ENCODE assay signal across 2 cellular contexts in the genomic region with DNA sequence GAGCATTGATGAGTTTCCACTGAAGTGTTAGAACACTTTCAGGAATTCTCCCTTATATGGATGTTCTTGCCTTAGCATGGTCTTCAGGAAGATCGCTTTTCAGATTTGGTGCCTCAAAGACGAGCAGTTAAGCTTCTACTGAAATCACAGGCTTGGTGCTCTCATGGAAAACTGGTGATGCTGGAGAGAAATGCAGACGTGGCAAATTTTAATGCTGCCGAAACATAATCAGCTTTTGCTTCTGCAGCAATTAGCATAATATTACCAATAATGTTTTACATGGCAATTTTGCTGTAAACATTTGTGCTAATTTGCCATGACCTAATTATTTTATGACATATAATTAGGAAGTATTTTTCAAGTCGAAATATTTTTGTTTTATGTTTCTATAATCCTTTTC.
TF ChIP-seq lines count a peak whose summit lies in the region.

No MANE protein-coding gene starts in this region.

TF ChIP-seq in HepG2, 621 proteins besides CTCF, POLR2A, EP300 and RAD21 (continued from another document):
- TF ChIP-seq, protein P1, sequence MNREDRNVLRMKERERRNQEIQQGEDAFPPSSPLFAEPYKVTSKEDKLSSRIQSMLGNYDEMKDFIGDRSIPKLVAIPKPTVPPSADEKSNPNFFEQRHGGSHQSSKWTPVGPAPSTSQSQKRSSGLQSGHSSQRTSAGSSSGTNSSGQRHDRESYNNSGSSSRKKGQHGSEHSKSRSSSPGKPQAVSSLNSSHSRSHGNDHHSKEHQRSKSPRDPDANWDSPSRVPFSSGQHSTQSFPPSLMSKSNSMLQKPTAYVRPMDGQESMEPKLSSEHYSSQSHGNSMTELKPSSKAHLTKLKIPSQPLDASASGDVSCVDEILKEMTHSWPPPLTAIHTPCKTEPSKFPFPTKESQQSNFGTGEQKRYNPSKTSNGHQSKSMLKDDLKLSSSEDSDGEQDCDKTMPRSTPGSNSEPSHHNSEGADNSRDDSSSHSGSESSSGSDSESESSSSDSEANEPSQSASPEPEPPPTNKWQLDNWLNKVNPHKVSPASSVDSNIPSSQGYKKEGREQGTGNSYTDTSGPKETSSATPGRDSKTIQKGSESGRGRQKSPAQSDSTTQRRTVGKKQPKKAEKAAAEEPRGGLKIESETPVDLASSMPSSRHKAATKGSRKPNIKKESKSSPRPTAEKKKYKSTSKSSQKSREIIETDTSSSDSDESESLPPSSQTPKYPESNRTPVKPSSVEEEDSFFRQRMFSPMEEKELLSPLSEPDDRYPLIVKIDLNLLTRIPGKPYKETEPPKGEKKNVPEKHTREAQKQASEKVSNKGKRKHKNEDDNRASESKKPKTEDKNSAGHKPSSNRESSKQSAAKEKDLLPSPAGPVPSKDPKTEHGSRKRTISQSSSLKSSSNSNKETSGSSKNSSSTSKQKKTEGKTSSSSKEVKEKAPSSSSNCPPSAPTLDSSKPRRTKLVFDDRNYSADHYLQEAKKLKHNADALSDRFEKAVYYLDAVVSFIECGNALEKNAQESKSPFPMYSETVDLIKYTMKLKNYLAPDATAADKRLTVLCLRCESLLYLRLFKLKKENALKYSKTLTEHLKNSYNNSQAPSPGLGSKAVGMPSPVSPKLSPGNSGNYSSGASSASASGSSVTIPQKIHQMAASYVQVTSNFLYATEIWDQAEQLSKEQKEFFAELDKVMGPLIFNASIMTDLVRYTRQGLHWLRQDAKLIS (CRISPR knock-in tag; IDR thresholded peaks at IDR 0.05) = no peak
- TF ChIP-seq MAFK (conservative IDR thresholded peaks at IDR 0.05 in 1 of 2, IDR thresholded peaks at IDR 0.05 in 1 of 2; ENCODE audit: low read length in 2 of 2) = peak; percentile 60 to 86; a peak in 2 of 4 replicates

TF ChIP-seq in K562, 482 proteins besides CTCF, POLR2A, EP300 and RAD21 (continued from another document):
- TF ChIP-seq MAFK (IDR thresholded peaks at IDR 0.05; ENCODE audit: low read length) (0 out of 2 replicates have a peak, but pooled peaks have one; percentile 5), NR1H2 (CRISPR knock-in tag; IDR thresholded peaks at IDR 0.05) (no peak), ZNF655 (CRISPR knock-in tag; IDR thresholded peaks at IDR 0.05) (no peak), GABPA (tag; conservative IDR thresholded peaks at IDR 0.05; ENCODE audit: low read depth) (no peak), MAFF (IDR thresholded peaks at IDR 0.05; ENCODE audit: low read length) (0 out of 2 replicates have a peak, but pooled peaks have one; percentile 6), SNAPC5 (CRISPR knock-in tag; IDR thresholded peaks at IDR 0.05) (no peak)
- TF ChIP-seq, protein P2, sequence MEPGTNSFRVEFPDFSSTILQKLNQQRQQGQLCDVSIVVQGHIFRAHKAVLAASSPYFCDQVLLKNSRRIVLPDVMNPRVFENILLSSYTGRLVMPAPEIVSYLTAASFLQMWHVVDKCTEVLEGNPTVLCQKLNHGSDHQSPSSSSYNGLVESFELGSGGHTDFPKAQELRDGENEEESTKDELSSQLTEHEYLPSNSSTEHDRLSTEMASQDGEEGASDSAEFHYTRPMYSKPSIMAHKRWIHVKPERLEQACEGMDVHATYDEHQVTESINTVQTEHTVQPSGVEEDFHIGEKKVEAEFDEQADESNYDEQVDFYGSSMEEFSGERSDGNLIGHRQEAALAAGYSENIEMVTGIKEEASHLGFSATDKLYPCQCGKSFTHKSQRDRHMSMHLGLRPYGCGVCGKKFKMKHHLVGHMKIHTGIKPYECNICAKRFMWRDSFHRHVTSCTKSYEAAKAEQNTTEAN (CRISPR knock-in tag; IDR thresholded peaks at IDR 0.05) = no peak
